In genomic region chr7:73612598-73613269, GRCh38 we compare ENCODE assay signal across 11 cellular contexts. TPM values are rescaled to one million over a fixed set of nuclear protein-coding genes. Genes with fewer than 3 reads are reported as not detected.
DNase-seq lines count a peak whose midpoint lies in the region; ATAC-seq, FAIRE-seq and TF ChIP-seq lines count a peak whose summit lies in the region.
"Had no signal": no experiment of that assay in that cellular context is flagged by ENCODE, and none has a peak within 500 bp of the region (broad histone marks: within the 10 kb centered on the region; RNA-seq: fewer than 3 reads in every experiment).

No MANE protein-coding gene starts in this region.

- no peaks in the 10 kb centered on the region for H3K9me3 Mint-ChIP-seq in MCF 10A (ENCODE audit: unreplicated experiment)
- H3K9me3 Mint-ChIP-seq: naive thymus-derived CD8-positive, alpha-beta T cell; stimulated activated naive CD8-positive, alpha-beta T cell treated with anti-CD3 and anti-CD28 coated beads, Interleukin-15, Interleukin-2, amounts not matched to agents 100 ng/mL and 50 ng/mL, for 24 hours had no signal

- POLR2A ChIA-PET in MCF 10A (lab: Yijun Ruan, JAX): interaction anchor here (1.0 to 1.6 kb wide), 2 partner anchors 105 to 113 kb away, joined by 3 to 5 read pairs; no protein-coding TSS in a partner anchor

- H3K27me3 ChIP-seq in breast epithelium: peaks cover 0 to 3% of the 10 kb centered on the region in 2 donors
- no peaks in the 10 kb centered on the region for H3K27me3 ChIP-seq in RWPE2 (ENCODE audit: insufficient read depth, poor library complexity, severe bottlenecking)
- peaks cover 0 to 57% (median 2%) of the 10 kb centered on the region in 4 donors for H3K27me3 ChIP-seq in esophagus muscularis mucosa

- H3K27ac ChIP-seq in breast epithelium (no peak overlapping the region), RWPE2 (ENCODE audit: poor library complexity, severe bottlenecking) (no peak overlapping the region), esophagus muscularis mucosa (replicated peaks in 1 of 4) (peak overlapping the region in 2 of 4 donors; percentile 20 to 51)

- intact Hi-C loops in MCF 10A (cut with micrococcal nuclease): loop anchor here (1.0 kb wide), 1 partner anchor 71 kb away; the partner anchor contains the start of genes BUD23 and DNAJC30
- intact Hi-C loops in breast epithelium (cut with DNase I; ENCODE audit: low total_unique reads): no loop called here
- intact Hi-C loops in left ventricle myocardium superior (cut with micrococcal nuclease): loop anchor here (5.0 kb wide), 1 partner anchor 110 kb away; no protein-coding TSS in a partner anchor
- intact Hi-C loops in esophagus muscularis mucosa (cut with DNase I): no loop called here

- FAIRE-seq in urothelium cell line (lab: Jason Lieb, UNC): no peak

- no peak overlapping the region for H3K4me3 Mint-ChIP-seq in MCF 10A (ENCODE audit: unreplicated experiment)
- H3K4me3 Mint-ChIP-seq: stimulated activated naive CD8-positive, alpha-beta T cell treated with anti-CD3 and anti-CD28 coated beads, Interleukin-15, Interleukin-2, amounts not matched to agents 100 ng/mL and 50 ng/mL, for 24 hours had no signal

- CTCF ChIA-PET in MCF 10A (lab: Yijun Ruan, JAX): interaction anchor here (0.6 to 1.6 kb wide), 11 partner anchors 24 to 242 kb away, joined by 3 to 9 read pairs (median 3); no protein-coding TSS in a partner anchor

- H3K9me3 ChIP-seq in breast epithelium (no peaks in the 10 kb centered on the region), RWPE2 (ENCODE audit: severe bottlenecking) (no peaks in the 10 kb centered on the region), esophagus muscularis mucosa (no peaks in the 10 kb centered on the region)

- peak; percentile 25 for TF ChIP-seq CTCF in MCF 10A (IDR thresholded peaks at IDR 0.05; ENCODE audit: unreplicated experiment)
- no peak for TF ChIP-seq CTCF in breast epithelium (IDR thresholded peaks at IDR 0.05)
- peak; percentile 7 for TF ChIP-seq CTCF in RWPE2 (IDR thresholded peaks at IDR 0.05; ENCODE audit: poor library complexity, severe bottlenecking)
- TF ChIP-seq CTCF in esophagus muscularis mucosa (IDR thresholded peaks at IDR 0.05): no peak

- H3K4me1 ChIP-seq in breast epithelium: no peaks in the 10 kb centered on the region
- no peaks in the 10 kb centered on the region for H3K4me1 ChIP-seq in RWPE2 (ENCODE audit: insufficient read depth, poor library complexity, severe bottlenecking)
- H3K4me1 ChIP-seq in esophagus muscularis mucosa: peaks cover 0 to 9% (median 3%) of the 10 kb centered on the region in 4 donors

- no peaks in the 10 kb centered on the region for H3K27me3 Mint-ChIP-seq in MCF 10A (ENCODE audit: insufficient read depth, unreplicated experiment)

- H3K36me3 ChIP-seq in breast epithelium: no peaks in the 10 kb centered on the region
- H3K36me3 ChIP-seq in RWPE2 (ENCODE audit: low read depth): no peaks in the 10 kb centered on the region
- no peaks in the 10 kb centered on the region for H3K36me3 ChIP-seq in esophagus muscularis mucosa

- DNase-seq in MCF 10A (ENCODE audit: unreplicated experiment) (peak; percentile 51), breast epithelium (ENCODE audit: low spot score in 2 of 2) (no peak), RWPE2 (ENCODE audit: low spot score) (no peak), left ventricle myocardium superior (no peak), urothelium cell line (ENCODE audit: low spot score) (peak; percentile 66), esophagus muscularis mucosa (ENCODE audit: extremely low spot score) (no peak), GM19238 (ENCODE audit: insufficient read length, low spot score) (no peak)
- DNase-seq: DND-41; naive thymus-derived CD8-positive, alpha-beta T cell had no signal

- BruUV-seq in MCF 10A (replicated peaks; lab: Mats Ljungman, UMichigan): no TSS peak

- peaks cover 16% of the 10 kb centered on the region for H3K4me1 Mint-ChIP-seq in MCF 10A (ENCODE audit: insufficient read depth, unreplicated experiment)

- H3K4me3 ChIP-seq in breast epithelium (no peak overlapping the region), RWPE2 (ENCODE audit: severe bottlenecking) (no peak overlapping the region), esophagus muscularis mucosa (no peak overlapping the region)

- peaks cover 7% of the 10 kb centered on the region for H3K36me3 Mint-ChIP-seq in MCF 10A (ENCODE audit: insufficient read depth, unreplicated experiment)
- H3K36me3 Mint-ChIP-seq: naive thymus-derived CD8-positive, alpha-beta T cell had no signal

- no peak for TF ChIP-seq EP300 in esophagus muscularis mucosa (IDR thresholded peaks at IDR 0.05)

- 20% methylated on average over 11 of the region's 11 CpGs for WGBS in esophagus muscularis mucosa

- no peak overlapping the region for H3K27ac Mint-ChIP-seq in MCF 10A (ENCODE audit: low read depth, unreplicated experiment)
- H3K27ac Mint-ChIP-seq: stimulated activated naive CD8-positive, alpha-beta T cell treated with anti-CD3 and anti-CD28 coated beads, Interleukin-15, Interleukin-2, amounts not matched to agents 100 ng/mL and 50 ng/mL, for 24 hours had no signal

- TF ChIP-seq POLR2A in breast epithelium (IDR thresholded peaks at IDR 0.05): no peak
- no peak for TF ChIP-seq POLR2A in esophagus muscularis mucosa (IDR thresholded peaks at IDR 0.05; ENCODE audit: low read depth)

- ATAC-seq in RWPE2 (ENCODE audit: low read depth): peak; percentile 50
- peak; percentile 25 for ATAC-seq in left ventricle myocardium superior
- no peak for ATAC-seq in HG02970 (IDR thresholded peaks at IDR 0.05; ENCODE audit: low FRiP score, unreplicated experiment)
- ATAC-seq: naive thymus-derived CD8-positive, alpha-beta T cell had no signal

RNA-seq across cellular contexts. Expression of gene MLXIPL, which starts 11.6 kb away (rescaled TPM):
- total RNA-seq in MCF 10A (2022) (1.5 TPM in 1 of 2 replicates, not detected in the other), breast epithelium (100 to 1,000 TPM in 1 of 3 donors, 10 to 100 TPM in 2; 10.4 to 109 (median 21.3) TPM), left ventricle myocardium superior (9.6 TPM), esophagus muscularis mucosa (10 to 100 TPM in 2 of 4 donors, 1 to 10 TPM in 2; 6.5 to 19.5 (median 10.3) TPM)
- total RNA-seq: naive thymus-derived CD8-positive, alpha-beta T cell had no signal

RNA-seq across cellular contexts. Expression of gene TBL2, which starts 34.4 kb away (rescaled TPM):
- 44.0 and 47.0 TPM in 2 replicates for total RNA-seq in MCF 10A (2022)
- 10 to 100 TPM; 31.0 to 39.3 (median 32.1) TPM for total RNA-seq in breast epithelium
- total RNA-seq in left ventricle myocardium superior: 7.8 TPM
- 10 to 100 TPM; 19.1 to 52.5 (median 38.2) TPM for total RNA-seq in esophagus muscularis mucosa

RNA-seq across cellular contexts. Expression of gene VPS37D, which starts 54.9 kb away (rescaled TPM):
- total RNA-seq in MCF 10A (2022) (0.44 and 1.3 TPM in 2 replicates), breast epithelium (1 to 10 TPM; 3.5 to 5.9 (median 3.8) TPM), left ventricle myocardium superior (3.3 TPM), esophagus muscularis mucosa (1 to 10 TPM; 2.5 to 7.1 (median 4.0) TPM)

RNA-seq across cellular contexts. Expression of gene BCL7B, which starts 55.2 kb away (rescaled TPM):
- total RNA-seq in MCF 10A (2022) (66.5 and 73.3 TPM in 2 replicates), breast epithelium (10 to 100 TPM; 29.6 to 93.0 (median 40.6) TPM), left ventricle myocardium superior (80.7 TPM), esophagus muscularis mucosa (100 to 1,000 TPM; 107 to 131 (median 109) TPM)

Comparison
In these comparisons a context has a peak if more than half of its experiments do, and no peak if none do; other contexts are left out.
1. DNase-seq: peak in MCF 10A (single experiment) and urothelium cell line (single experiment); none in breast epithelium (0 of 2), RWPE2 (single experiment), left ventricle myocardium superior (single experiment), esophagus muscularis mucosa (single experiment) and GM19238 (single experiment).
2. CTCF ChIP-seq: peak in MCF 10A (single experiment) and RWPE2 (single experiment); none in breast epithelium (0 of 3) and esophagus muscularis mucosa (0 of 3).
3. intact Hi-C loops: an anchor here in MCF 10A (1.0 kb wide) and left ventricle myocardium superior (5.0 kb wide); none called in breast epithelium and esophagus muscularis mucosa.